ENCODE assay signal across 28 cellular contexts in the genomic region with DNA sequence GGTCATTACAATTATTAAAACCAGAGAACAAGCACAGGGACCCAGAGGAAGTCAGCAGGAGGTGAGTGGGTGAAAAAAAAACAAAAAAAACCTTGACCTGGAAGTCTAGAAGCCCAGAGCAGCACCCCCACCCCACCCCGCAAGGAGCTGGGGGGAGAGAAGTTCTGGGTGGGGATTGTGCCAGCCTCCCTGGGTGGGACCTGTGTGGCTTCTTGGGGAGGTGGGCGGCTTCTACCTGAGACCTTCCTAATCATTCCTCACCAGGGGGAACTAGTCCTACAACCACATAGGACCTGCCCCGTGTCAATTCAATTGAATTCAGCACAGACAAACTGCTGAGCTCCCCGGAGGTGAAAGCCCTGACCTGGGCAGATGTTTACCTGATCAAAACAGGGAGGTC.
"Had no signal": no experiment of that assay in that cellular context is flagged by ENCODE, and none has a peak within 500 bp of the region (broad histone marks: within the 10 kb centered on the region; RNA-seq: fewer than 3 reads in every experiment).

No MANE protein-coding gene starts in this region.

- FAIRE-seq: colon, endometrium, endothelial cell of umbilical vein, frontal cortex had no signal

- H3K9me3 Mint-ChIP-seq: dendritic cell treated with granulocyte-macrophage colony-stimulating factor and Interleukin-4, amounts not matched to agents 40 ng/mL and 50 ng/mL, for 4 days had no signal

- DNase-seq: colonic mucosa; cortex of kidney; dermis blood vessel endothelial cell; dorsolateral prefrontal cortex; effector CD4-positive, alpha-beta T cell; effector CD8-positive, alpha-beta T cell; effector memory CD4-positive, alpha-beta T cell; effector memory CD8-positive, alpha-beta T cell; endodermal cell; erythroblast; esophagus squamous epithelium; foreskin fibroblast; foreskin keratinocyte; foreskin melanocyte; gastrocnemius medialis; glutamatergic neuron; head of caudate nucleus; heart left ventricle; heart right ventricle had no signal

- H3K27ac Mint-ChIP-seq: dendritic cell treated with granulocyte-macrophage colony-stimulating factor and Interleukin-4, amounts not matched to agents 40 ng/mL and 50 ng/mL, for 4 days; effector memory CD8-positive, alpha-beta T cell; endodermal cell had no signal

- H3K9me3 ChIP-seq: colonic mucosa, esophagus squamous epithelium, gastrocnemius medialis, heart left ventricle, heart right ventricle had no signal

- H3K4me3 Mint-ChIP-seq: dendritic cell treated with granulocyte-macrophage colony-stimulating factor and Interleukin-4, amounts not matched to agents 40 ng/mL and 50 ng/mL, for 4 days; effector memory CD8-positive, alpha-beta T cell; endodermal cell had no signal

- ATAC-seq: effector memory CD8-positive, alpha-beta T cell; esophagus mucosa; foreskin keratinocyte; gastrocnemius medialis; gastroesophageal sphincter; heart left ventricle; heart right ventricle had no signal

- H3K27ac ChIP-seq: colonic mucosa, coronary artery, dorsolateral prefrontal cortex, epithelial cell of prostate, esophagus squamous epithelium, foreskin keratinocyte, gastrocnemius medialis, gastroesophageal sphincter, heart left ventricle, heart right ventricle had no signal

- H3K36me3 ChIP-seq: colonic mucosa, esophagus squamous epithelium, gastrocnemius medialis, gastroesophageal sphincter, heart left ventricle, heart right ventricle had no signal

- H3K4me3 ChIP-seq: colonic mucosa, coronary artery, dorsolateral prefrontal cortex, esophagus squamous epithelium, gastrocnemius medialis, gastroesophageal sphincter, heart left ventricle, heart right ventricle had no signal

- H3K27me3 ChIP-seq: colonic mucosa, dorsolateral prefrontal cortex, esophagus squamous epithelium, foreskin keratinocyte, gastrocnemius medialis, gastroesophageal sphincter, heart left ventricle, heart right ventricle had no signal

- H3K4me1 ChIP-seq: colonic mucosa, esophagus squamous epithelium, foreskin keratinocyte, gastrocnemius medialis, gastroesophageal sphincter had no signal
